In the genomic region with DNA sequence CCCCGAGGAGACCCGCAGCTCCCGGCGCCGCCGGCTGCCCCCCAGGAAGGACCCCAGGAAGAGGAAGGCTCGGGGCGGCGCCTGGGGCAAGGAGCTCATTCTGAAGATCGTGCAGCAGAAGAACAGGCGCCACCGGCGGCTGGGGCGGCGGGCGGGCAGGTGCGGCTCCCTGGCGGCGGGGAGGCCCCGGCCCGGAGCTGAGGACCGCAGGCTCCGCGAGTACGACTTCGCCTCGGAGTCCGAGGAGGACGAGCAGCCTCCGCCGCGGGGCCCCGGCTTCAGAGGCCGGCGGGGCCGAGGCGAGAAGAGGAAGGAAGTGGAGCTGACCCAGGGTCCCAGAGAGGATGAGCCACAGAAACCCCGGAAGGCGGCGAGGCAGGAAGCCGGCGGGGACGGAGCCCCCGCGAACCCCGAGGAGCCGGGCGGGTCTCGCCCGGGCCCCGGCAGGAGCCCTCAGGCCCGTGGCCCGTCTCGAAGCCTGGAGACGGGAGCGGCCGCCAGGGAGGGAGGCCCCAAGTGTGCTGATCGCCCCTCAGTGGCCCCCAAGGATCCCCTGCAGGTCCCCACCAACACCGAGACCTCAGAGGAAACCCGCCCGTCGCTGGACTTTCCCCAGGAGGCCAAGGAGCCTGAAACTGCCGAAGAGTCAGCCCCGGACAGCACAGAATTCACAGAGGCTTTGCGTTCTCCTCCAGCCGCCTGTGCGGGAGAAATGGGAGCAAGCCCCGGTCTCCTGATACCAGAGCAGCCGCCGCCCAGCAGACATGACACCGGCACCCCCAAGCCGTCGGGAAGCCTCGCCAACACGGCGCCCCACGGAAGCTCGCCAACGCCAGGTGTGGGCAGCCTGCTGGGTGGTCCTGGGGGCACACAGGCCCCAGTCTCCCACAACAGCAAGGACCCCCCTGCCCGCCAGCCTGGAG, we compare ENCODE assay signal across 1 cellular context.
TF ChIP-seq lines count a peak whose summit lies in the region.

No MANE protein-coding gene starts in this region.

TF ChIP-seq in endothelial cell of umbilical vein, 7 proteins besides CTCF, POLR2A, EP300 and RAD21:
- TF ChIP-seq EZH2 (IDR thresholded peaks at IDR 0.05; ENCODE audit: borderline replicate concordance, low read depth, low read length, severe bottlenecking) = no peak
- TF ChIP-seq POLR2AphosphoS5 (IDR thresholded peaks at IDR 0.05; ENCODE audit: insufficient read depth, low read depth, low read length) = peak; percentile 84
- TF ChIP-seq GATA2 (IDR thresholded peaks at IDR 0.05; ENCODE audit: insufficient read depth, insufficient read length, low read depth, low read length) = no peak
TF ChIP-seq in endothelial cell of umbilical vein: peak in this region for 1.
